In the genomic region with DNA sequence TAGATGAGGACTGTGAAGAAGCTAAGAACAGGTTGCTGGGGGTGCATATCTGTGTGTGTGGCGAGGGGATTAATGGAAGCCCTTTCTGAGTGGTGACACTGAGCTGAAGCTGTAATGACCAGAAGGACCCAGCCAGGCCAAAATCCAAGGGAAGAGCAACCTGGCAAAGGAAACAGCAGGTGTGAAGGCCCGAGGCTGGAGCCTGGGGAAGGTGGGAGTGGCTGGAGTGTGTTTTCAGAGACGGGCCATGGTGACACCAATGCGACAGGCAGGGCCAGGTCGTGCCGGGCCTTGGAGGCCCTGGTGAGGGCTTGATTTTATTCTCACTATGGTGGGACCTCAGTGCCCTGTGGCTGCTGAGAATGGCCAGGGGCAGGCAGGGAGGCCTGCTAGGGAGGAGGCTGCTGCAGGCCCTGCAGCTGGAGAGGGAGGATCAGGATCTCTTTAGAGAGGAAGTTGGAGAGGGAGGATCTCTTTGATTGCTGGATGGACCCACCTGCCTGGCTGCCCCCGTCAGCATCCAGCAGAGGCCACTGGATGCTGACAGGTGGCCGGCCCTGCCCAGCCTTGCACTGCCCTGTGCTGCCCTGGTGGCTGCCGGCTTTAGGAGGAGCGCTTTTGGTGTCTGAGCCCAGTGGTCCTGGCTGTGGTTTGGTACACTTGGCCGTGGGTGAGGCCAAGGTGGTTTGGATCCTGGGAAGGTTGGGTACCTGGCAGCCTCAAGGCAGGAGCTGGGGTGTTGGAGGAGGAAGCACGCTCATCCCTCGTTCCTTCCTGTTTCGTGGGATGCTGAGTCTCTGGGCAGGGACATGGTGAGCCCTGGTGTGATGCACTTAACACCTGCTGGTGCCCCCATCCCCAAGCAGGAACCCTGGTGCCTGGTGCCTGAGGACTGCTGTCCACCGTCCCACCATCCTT, we compare ENCODE assay signal across 1 cellular context.
TF ChIP-seq lines count a peak whose summit lies in the region.

No MANE protein-coding gene starts in this region.

TF ChIP-seq in H1, 55 proteins besides CTCF, POLR2A, EP300 and RAD21 (continued from another document):
- no peak for TF ChIP-seq RXRA (IDR thresholded peaks at IDR 0.05; ENCODE audit: insufficient read depth, low read depth, low read length)
- TF ChIP-seq KDM4A (IDR thresholded peaks at IDR 0.05; ENCODE audit: low read depth, low read length, severe bottlenecking) = no peak
- TF ChIP-seq TAF1 (IDR thresholded peaks at IDR 0.05; ENCODE audit: low read depth, low read length) = no peak
- TF ChIP-seq, protein P1, sequence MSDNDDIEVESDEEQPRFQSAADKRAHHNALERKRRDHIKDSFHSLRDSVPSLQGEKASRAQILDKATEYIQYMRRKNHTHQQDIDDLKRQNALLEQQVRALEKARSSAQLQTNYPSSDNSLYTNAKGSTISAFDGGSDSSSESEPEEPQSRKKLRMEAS (IDR thresholded peaks at IDR 0.05) = no peak
- TF ChIP-seq JUN (IDR thresholded peaks at IDR 0.05; ENCODE audit: low read depth, low read length) = no peak
- no peak for TF ChIP-seq POU5F1 (IDR thresholded peaks at IDR 0.05; ENCODE audit: low read depth, low read length)
- no peak for TF ChIP-seq RBBP5 (IDR thresholded peaks at IDR 0.05; ENCODE audit: borderline replicate concordance, low read depth, low read length)
